Comparison of ENCODE assay signal across 19 cellular contexts in genomic region chr11:73401924-73402833, GRCh38. TPM values are rescaled to one million over a fixed set of nuclear protein-coding genes. Genes with fewer than 3 reads are reported as not detected.
DNase-seq lines count a peak whose midpoint lies in the region; ATAC-seq and TF ChIP-seq lines count a peak whose summit lies in the region.
"Had no signal": no experiment of that assay in that cellular context is flagged by ENCODE, and none has a peak within 500 bp of the region (broad histone marks: within the 10 kb centered on the region; RNA-seq: fewer than 3 reads in every experiment).

No MANE protein-coding gene starts in this region.

- no peak overlapping the region for H3K27ac ChIP-seq in lower lobe of right lung
- H3K27ac ChIP-seq: 22Rv1, left ventricle myocardium inferior, sigmoid colon, transverse colon had no signal

- H3K27me3 ChIP-seq in lower lobe of right lung (ENCODE audit: low read depth) = no peaks in the 10 kb centered on the region
- H3K27me3 ChIP-seq: sigmoid colon, transverse colon had no signal

- H3K27me3 Mint-ChIP-seq in activated T-helper 17 cell treated with anti-CD3 and anti-CD28 coated beads, Interleukin-2, amount 50 U/mL, for 72 hours = no peaks in the 10 kb centered on the region

- no peak for ATAC-seq in activated T-helper 17 cell treated with anti-CD3 and anti-CD28 coated beads, Interleukin-2, amount 50 U/mL, for 72 hours (replicated peaks)
- ATAC-seq in lower lobe of right lung (no peak), HG02642 (IDR thresholded peaks at IDR 0.05; ENCODE audit: poor library complexity, unreplicated experiment) (no peak)

- peak; percentile 40 for DNase-seq in NCI-H82 (lab: John Stamatoyannopoulos, UW)
- no peak for DNase-seq in NCI-H82 treated with DMSO at 0.1 percent for 48 hours (lab: John Stamatoyannopoulos, UW; ENCODE audit: unreplicated experiment)
- peak; percentile 51 for DNase-seq in mesenteric fat pad (ENCODE audit: low spot score)
- peak; percentile 32 for DNase-seq in ureter (ENCODE audit: low spot score)
- no peak for DNase-seq in lower lobe of right lung
- DNase-seq in NOMO-1 (lab: John Stamatoyannopoulos, UW; ENCODE audit: unreplicated experiment in 2 of 2) = no peak
- DNase-seq: activated effector memory CD4-positive, alpha-beta T cell treated with anti-CD3 and anti-CD28 coated beads, Interleukin-2, amount 50 U/mL, for 16 hours; effector CD4-positive, alpha-beta T cell; left ventricle myocardium inferior; NCI-H1048; NCI-H1694 treated with DMSO at 0.1 percent for 48 hours; NCI-H2227 treated with DMSO at 0.1 percent for 48 hours; nephron progenitor cell; sigmoid colon; T-helper 9 cell; transverse colon had no signal

- no peaks in the 10 kb centered on the region for H3K4me1 Mint-ChIP-seq in activated T-helper 17 cell treated with anti-CD3 and anti-CD28 coated beads, Interleukin-2, amount 50 U/mL, for 72 hours

- H3K36me3 ChIP-seq in lower lobe of right lung = peaks cover 25% of the 10 kb centered on the region
- H3K36me3 ChIP-seq: transverse colon had no signal

- intact Hi-C loops in lower lobe of right lung (cut with DNase I) = no loop called here

- H3K9me3 ChIP-seq in lower lobe of right lung = no peaks in the 10 kb centered on the region
- H3K9me3 ChIP-seq: left ventricle myocardium inferior, sigmoid colon, transverse colon had no signal

- no peak overlapping the region for H3K4me3 ChIP-seq in lower lobe of right lung
- H3K4me3 ChIP-seq: left ventricle myocardium inferior, sigmoid colon, transverse colon had no signal

- peaks cover 10% of the 10 kb centered on the region for H3K4me1 ChIP-seq in lower lobe of right lung
- H3K4me1 ChIP-seq: transverse colon had no signal

- no peaks in the 10 kb centered on the region for H3K9me3 Mint-ChIP-seq in activated T-helper 17 cell treated with anti-CD3 and anti-CD28 coated beads, Interleukin-2, amount 50 U/mL, for 72 hours
- H3K9me3 Mint-ChIP-seq: nephron progenitor cell had no signal

- H3K27ac Mint-ChIP-seq in activated T-helper 17 cell treated with anti-CD3 and anti-CD28 coated beads, Interleukin-2, amount 50 U/mL, for 72 hours = peak overlapping the region; percentile 66
- H3K27ac Mint-ChIP-seq: nephron progenitor cell had no signal

- H3K4me3 Mint-ChIP-seq in activated T-helper 17 cell treated with anti-CD3 and anti-CD28 coated beads, Interleukin-2, amount 50 U/mL, for 72 hours = no peak overlapping the region
- H3K4me3 Mint-ChIP-seq: nephron progenitor cell had no signal

- peaks cover 42% of the 10 kb centered on the region for H3K36me3 Mint-ChIP-seq in activated T-helper 17 cell treated with anti-CD3 and anti-CD28 coated beads, Interleukin-2, amount 50 U/mL, for 72 hours (ENCODE audit: low read depth)

- TF ChIP-seq CTCF in lower lobe of right lung (IDR thresholded peaks at IDR 0.05) = no peak

RNA-seq across cellular contexts. Expression of gene RELT, which starts 26.0 kb away (rescaled TPM):
- 10 to 100 TPM; 31.2 to 39.9 TPM for total RNA-seq in activated T-helper 17 cell treated with anti-CD3 and anti-CD28 coated beads, Interleukin-2, amount 50 U/mL, for 72 hours
- 15.8 TPM for total RNA-seq in mesenteric fat pad
- 3.6 TPM for total RNA-seq in ureter
- total RNA-seq in lower lobe of right lung = 15.4 TPM

Comparison
In these comparisons a context has a peak if more than half of its experiments do, and no peak if none do; other contexts are left out.
1. DNase-seq: peak in NCI-H82 (single experiment), mesenteric fat pad (single experiment) and ureter (single experiment); none in NCI-H82 treated with DMSO at 0.1 percent for 48 hours (single experiment), lower lobe of right lung (single experiment) and NOMO-1 (0 of 2).